ENCODE assay signal across 23 cellular contexts in the genomic region with DNA sequence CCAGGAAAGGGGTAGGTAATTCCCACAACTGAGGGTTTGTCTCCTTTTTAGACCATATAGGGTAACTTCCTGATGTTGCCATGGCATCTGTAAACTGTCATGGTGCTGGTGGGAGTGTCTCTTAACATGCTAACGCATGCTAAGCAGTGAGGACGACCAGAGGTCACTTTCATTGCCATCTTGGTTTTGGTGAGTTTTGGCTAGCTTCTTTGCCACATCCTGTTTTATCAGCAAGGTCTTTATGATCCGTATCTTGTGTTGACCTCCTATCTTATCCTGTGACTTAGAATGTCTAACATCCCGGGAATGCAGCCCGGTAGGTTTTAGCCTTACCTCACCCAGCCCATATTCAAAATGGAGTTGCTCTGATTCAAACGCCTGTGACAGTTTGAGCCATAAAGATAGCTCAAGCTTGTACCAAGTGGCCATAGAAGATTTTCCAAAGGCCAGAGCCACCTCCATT.
DNase-seq lines count a peak whose midpoint lies in the region; ATAC-seq and TF ChIP-seq lines count a peak whose summit lies in the region.
"Had no signal": no experiment of that assay in that cellular context is flagged by ENCODE, and none has a peak within 500 bp of the region (broad histone marks: within the 10 kb centered on the region; RNA-seq: fewer than 3 reads in every experiment).

No MANE protein-coding gene starts in this region.

- H3K9me3 ChIP-seq in heart left ventricle = peaks cover 0 to 8% (median 0%) of the 10 kb centered on the region in 12 donors
- H3K9me3 ChIP-seq: tibial artery had no signal

- H3K4me3 Mint-ChIP-seq in activated naive CD4-positive, alpha-beta T cell treated with anti-CD3 and anti-CD28 coated beads, Interleukin-2, amount 50 U/mL, for 24 hours = no peak overlapping the region
- H3K4me3 Mint-ChIP-seq in activated naive CD4-positive, alpha-beta T cell treated with anti-CD3 and anti-CD28 coated beads, Interleukin-2, amount 10 ng/mL, durations not matched to agents 7 days and 5 days = no peak overlapping the region
- no peak overlapping the region for H3K4me3 Mint-ChIP-seq in progenitor cell of endocrine pancreas (ENCODE audit: low read depth)
- H3K4me3 Mint-ChIP-seq: brain, nephron had no signal

- no peak overlapping the region for H3K27ac ChIP-seq in heart left ventricle
- H3K27ac ChIP-seq: coronary artery, tibial artery had no signal

- DNase-seq in activated naive CD4-positive, alpha-beta T cell treated with anti-CD3 and anti-CD28 coated beads, Interleukin-2, amount 10 ng/mL, durations not matched to agents 7 days and 5 days = no peak
- peak; percentile 78 for DNase-seq in RPMI7951 (ENCODE audit: low read depth)
- peak; percentile 9 for DNase-seq in fibroblast of the aortic adventitia (ENCODE audit: low read depth)
- no peak for DNase-seq in NCI-H524 (lab: John Stamatoyannopoulos, UW)
- DNase-seq in heart left ventricle = no peak
- no peak for DNase-seq in progenitor cell of endocrine pancreas (ENCODE audit: low spot score, unreplicated experiment)
- DNase-seq: activated CD8-positive, alpha-beta memory T cell treated with anti-CD3 and anti-CD28 coated beads, Interleukin-2, amount 50 U/mL, for 48 hours; activated naive CD4-positive, alpha-beta T cell treated with Interleukin-2 at 50 U/mL for 16 hours; GF-D8; left cardiac atrium; midbrain; NCI-H1105; NCI-H2081; NCI-H510A treated with DMSO at 0.1 percent for 48 hours; stimulated activated naive CD8-positive, alpha-beta T cell treated with anti-CD3 and anti-CD28 coated beads, Interleukin-15, Interleukin-2, amounts not matched to agents 100 U/mL and 50 U/mL, for 24 hours; T-helper 1 cell; tibial artery had no signal

- no peaks in the 10 kb centered on the region for H3K27me3 Mint-ChIP-seq in activated naive CD4-positive, alpha-beta T cell treated with anti-CD3 and anti-CD28 coated beads, Interleukin-2, amount 50 U/mL, for 24 hours
- no peaks in the 10 kb centered on the region for H3K27me3 Mint-ChIP-seq in activated naive CD4-positive, alpha-beta T cell treated with anti-CD3 and anti-CD28 coated beads, Interleukin-2, amount 10 ng/mL, durations not matched to agents 7 days and 5 days
- H3K27me3 Mint-ChIP-seq in progenitor cell of endocrine pancreas = no peaks in the 10 kb centered on the region
- H3K27me3 Mint-ChIP-seq: brain had no signal

- intact Hi-C loops in heart left ventricle (cut with DNase I) = loop anchor here in 7 of 10 donors (1.0 to 10.0 kb wide), 8 partner anchors 174 to 406 kb away; a partner anchor contains a TSS

- peak overlapping the region; percentile 74 for H3K27ac Mint-ChIP-seq in activated naive CD4-positive, alpha-beta T cell treated with anti-CD3 and anti-CD28 coated beads, Interleukin-2, amount 50 U/mL, for 24 hours
- no peak overlapping the region for H3K27ac Mint-ChIP-seq in activated naive CD4-positive, alpha-beta T cell treated with anti-CD3 and anti-CD28 coated beads, Interleukin-2, amount 10 ng/mL, durations not matched to agents 7 days and 5 days
- H3K27ac Mint-ChIP-seq in progenitor cell of endocrine pancreas = no peak overlapping the region
- H3K27ac Mint-ChIP-seq: brain, nephron had no signal

- no peak for TF ChIP-seq CTCF in fibroblast of the aortic adventitia (IDR thresholded peaks at IDR 0.05; ENCODE audit: insufficient read depth, low read length)
- no peak for TF ChIP-seq CTCF in heart left ventricle (IDR thresholded peaks at IDR 0.05)
- TF ChIP-seq CTCF in progenitor cell of endocrine pancreas (IDR thresholded peaks at IDR 0.05; ENCODE audit: unreplicated experiment) = no peak

- H3K9me3 Mint-ChIP-seq in activated naive CD4-positive, alpha-beta T cell treated with anti-CD3 and anti-CD28 coated beads, Interleukin-2, amount 50 U/mL, for 24 hours = no peaks in the 10 kb centered on the region
- peaks cover 2% of the 10 kb centered on the region for H3K9me3 Mint-ChIP-seq in activated naive CD4-positive, alpha-beta T cell treated with anti-CD3 and anti-CD28 coated beads, Interleukin-2, amount 10 ng/mL, durations not matched to agents 7 days and 5 days
- H3K9me3 Mint-ChIP-seq in progenitor cell of endocrine pancreas (ENCODE audit: low read depth) = peaks cover 29% of the 10 kb centered on the region

- ATAC-seq in heart left ventricle (no peak), GM21381 (IDR thresholded peaks at IDR 0.05; ENCODE audit: unreplicated experiment) (no peak)
- ATAC-seq: left cardiac atrium; stimulated activated naive CD8-positive, alpha-beta T cell treated with anti-CD3 and anti-CD28 coated beads, Interleukin-15, Interleukin-2, amounts not matched to agents 100 U/mL and 50 U/mL, for 24 hours had no signal

- peaks cover 35% of the 10 kb centered on the region for H3K4me1 Mint-ChIP-seq in activated naive CD4-positive, alpha-beta T cell treated with anti-CD3 and anti-CD28 coated beads, Interleukin-2, amount 50 U/mL, for 24 hours
- no peaks in the 10 kb centered on the region for H3K4me1 Mint-ChIP-seq in activated naive CD4-positive, alpha-beta T cell treated with anti-CD3 and anti-CD28 coated beads, Interleukin-2, amount 10 ng/mL, durations not matched to agents 7 days and 5 days
- H3K4me1 Mint-ChIP-seq in progenitor cell of endocrine pancreas (ENCODE audit: low read depth) = peaks cover 5% of the 10 kb centered on the region
- H3K4me1 Mint-ChIP-seq: brain, nephron had no signal

- no peak for TF ChIP-seq POLR2A in heart left ventricle (IDR thresholded peaks at IDR 0.05)

- peaks cover 2% of the 10 kb centered on the region for H3K36me3 Mint-ChIP-seq in activated naive CD4-positive, alpha-beta T cell treated with anti-CD3 and anti-CD28 coated beads, Interleukin-2, amount 50 U/mL, for 24 hours
- H3K36me3 Mint-ChIP-seq in activated naive CD4-positive, alpha-beta T cell treated with anti-CD3 and anti-CD28 coated beads, Interleukin-2, amount 10 ng/mL, durations not matched to agents 7 days and 5 days = no peaks in the 10 kb centered on the region
- H3K36me3 Mint-ChIP-seq in progenitor cell of endocrine pancreas (ENCODE audit: insufficient read depth) = no peaks in the 10 kb centered on the region
- H3K36me3 Mint-ChIP-seq: brain had no signal

- H3K36me3 ChIP-seq in heart left ventricle = no peaks in the 10 kb centered on the region
- H3K36me3 ChIP-seq: BLaER1 treated with 17β-estradiol and CSF1 and Interleukin-3, amounts not matched to agents 10 nM and 100 nM; tibial artery had no signal

- CTCF ChIA-PET in activated naive CD4-positive, alpha-beta T cell treated with anti-CD3 and anti-CD28 coated beads, Interleukin-2, amount 10 ng/mL, durations not matched to agents 7 days and 5 days (lab: Charles Lee) = interaction anchor here (1.3 to 9.6 kb wide), 2 partner anchors 285 to 295 kb away, joined by 3 to 197 read pairs; no protein-coding TSS in a partner anchor

- 82 to 90% (median 86%) methylated on average over 6 of the region's 6 CpGs for WGBS in heart left ventricle, 4 donors

- H3K27me3 ChIP-seq in heart left ventricle = no peaks in the 10 kb centered on the region
- H3K27me3 ChIP-seq: BLaER1 treated with 17β-estradiol and CSF1 and Interleukin-3, amounts not matched to agents 10 nM and 100 nM; tibial artery had no signal

- H3K4me3 ChIP-seq in fibroblast of the aortic adventitia (ENCODE audit: low read depth, low read length) = no peak overlapping the region
- no peak overlapping the region for H3K4me3 ChIP-seq in heart left ventricle
- H3K4me3 ChIP-seq: BLaER1 treated with 17β-estradiol and CSF1 and Interleukin-3, amounts not matched to agents 10 nM and 100 nM; coronary artery; tibial artery had no signal

- peaks cover 0 to 8% (median 0%) of the 10 kb centered on the region in 12 donors for H3K4me1 ChIP-seq in heart left ventricle

Comparison
In these comparisons a context has a peak if more than half of its experiments do, and no peak if none do; other contexts are left out.
1. DNase-seq: peak in RPMI7951 (single experiment) and fibroblast of the aortic adventitia (single experiment); none in activated naive CD4-positive, alpha-beta T cell treated with anti-CD3 and anti-CD28 coated beads, Interleukin-2, amount 10 ng/mL, durations not matched to agents 7 days and 5 days (single experiment), NCI-H524 (0 of 2), heart left ventricle (0 of 5) and progenitor cell of endocrine pancreas (single experiment).